ENCODE assay signal across 10 cellular contexts in the genomic region with DNA sequence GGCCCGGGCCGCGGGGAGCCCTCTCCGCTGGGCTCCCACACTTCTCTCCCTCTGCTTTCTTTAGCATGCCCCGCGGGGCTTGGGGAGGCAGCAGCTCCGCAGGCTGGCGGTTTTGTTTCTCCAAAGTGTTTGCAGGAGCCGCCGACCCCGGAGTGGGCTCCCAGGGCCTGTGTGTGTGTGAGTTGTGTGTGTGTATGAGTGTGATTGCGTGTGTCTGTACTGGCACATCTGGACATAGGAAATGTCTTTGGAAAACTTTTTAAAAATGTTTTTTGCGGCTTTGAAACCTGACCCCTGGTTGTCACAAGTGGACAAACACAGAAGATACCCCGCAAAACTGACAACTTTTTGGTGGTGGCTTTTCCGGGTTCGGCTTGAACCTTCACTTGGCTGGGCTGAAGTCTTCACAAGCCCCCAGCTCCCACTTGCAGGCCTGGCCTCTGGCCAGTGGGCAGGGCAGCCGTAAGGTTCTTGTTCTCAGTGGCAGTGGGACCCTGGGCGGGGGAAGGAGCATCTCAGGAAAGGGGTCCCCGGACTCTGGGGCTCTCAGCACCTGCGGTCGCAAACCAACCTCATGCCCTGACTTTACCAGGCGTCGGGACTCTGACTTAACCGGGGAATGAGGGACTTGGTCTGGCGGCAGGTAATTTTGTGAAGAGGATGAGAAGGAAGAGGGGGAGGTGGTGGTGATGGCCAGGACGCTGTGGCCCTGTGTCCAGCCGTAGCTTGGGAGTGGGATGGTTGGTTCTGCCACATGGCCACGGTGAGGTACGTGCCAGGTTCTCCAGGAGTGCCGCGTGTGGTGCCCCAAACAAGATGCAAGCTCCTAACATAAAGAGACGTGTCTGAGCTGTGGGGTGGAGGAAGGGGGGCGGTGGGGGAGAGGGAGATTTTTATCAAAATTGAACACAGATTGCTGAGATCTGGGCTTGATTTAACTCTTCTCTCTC. TPM values are rescaled to one million over a fixed set of nuclear protein-coding genes. Genes with fewer than 3 reads are reported as not detected.
A peak's percentile ranks its signal among the peaks of the same experiment; 100 is the strongest.
DNase-seq lines count a peak whose midpoint lies in the region; ATAC-seq, FAIRE-seq and TF ChIP-seq lines count a peak whose summit lies in the region.
"Had no signal": no experiment of that assay in that cellular context is flagged by ENCODE, and none has a peak within 500 bp of the region (broad histone marks: within the 10 kb centered on the region; RNA-seq: fewer than 3 reads in every experiment).

No MANE protein-coding gene starts in this region.

- H3K27me3 ChIP-seq in PC-3 (ENCODE audit: low read length) (peaks cover 48% of the 10 kb centered on the region), neuron (ENCODE audit: insufficient read depth, low read length) (peaks cover 48% of the 10 kb centered on the region)

- CTCF ChIA-PET in A549 (lab: Yijun Ruan, JAX) (interaction anchor here (0.7 to 1.2 kb wide), 3 partner anchors 11 to 430 kb away, joined by 3 read pairs; no protein-coding TSS in a partner anchor), PC-3 (lab: Charles Lee) (no interaction called here)

- no peaks in the 10 kb centered on the region for H3K4me1 ChIP-seq in A549
- no peaks in the 10 kb centered on the region for H3K4me1 ChIP-seq in PC-3 (ENCODE audit: insufficient read depth, low read length)
- no peaks in the 10 kb centered on the region for H3K4me1 ChIP-seq in neuron (ENCODE audit: insufficient read depth, low read length)

- TF ChIP-seq EP300 in A549 (IDR thresholded peaks at IDR 0.05) = no peak

- BruUV-seq in PC-3 (replicated peaks; lab: Mats Ljungman, UMichigan) = no TSS peak

- TF ChIP-seq POLR2A in A549 (IDR thresholded peaks at IDR 0.05; ENCODE audit: low read length) = no peak

- ATAC-seq in A549 (peak in 1 of 2 experiments; percentile 43; a peak in 1 of 6 replicates), PC-3 (no peak), GM21381 (IDR thresholded peaks at IDR 0.05; ENCODE audit: unreplicated experiment) (no peak), GM18519 (IDR thresholded peaks at IDR 0.05; ENCODE audit: low FRiP score, unreplicated experiment) (no peak)
- ATAC-seq: naive thymus-derived CD4-positive, alpha-beta T cell had no signal

- no peak for FAIRE-seq in A549 (lab: Jason Lieb, UNC)

- POLR2A ChIA-PET in A549 (lab: Yijun Ruan, JAX) (no interaction called here), PC-3 (lab: Charles Lee; ENCODE audit: unreplicated experiment) (no interaction called here)

- H3K9me2 ChIP-seq in PC-3 (replicated peaks; ENCODE audit: low read length) = no peaks in the 10 kb centered on the region

- H3K27ac ChIP-seq in A549 = peak overlapping the region in 1 of 2 experiments; percentile 66; a peak in 2 of 6 replicates
- H3K27ac ChIP-seq in PC-3 (ENCODE audit: low read length) = no peak overlapping the region

- H3K9me3 ChIP-seq in A549 = no peaks in the 10 kb centered on the region
- H3K9me3 ChIP-seq in PC-3 (ENCODE audit: low read length) = no peaks in the 10 kb centered on the region
- no peaks in the 10 kb centered on the region for H3K9me3 ChIP-seq in neuron (ENCODE audit: low read length)

- H3F3A ChIP-seq in PC-3 (ENCODE audit: low read length, unreplicated experiment) = no peaks in the 10 kb centered on the region

- peak overlapping the region; percentile 41 for H3K4me3 ChIP-seq in A549
- no peak overlapping the region; the same call in 1 of the 2 replicates for H3K4me3 ChIP-seq in PC-3 (ENCODE audit: low read length)
- peak overlapping the region; percentile 63 for H3K4me3 ChIP-seq in fibroblast of pulmonary artery (replicated peaks; ENCODE audit: low read depth, low read length)
- peak overlapping the region; percentile 37 for H3K4me3 ChIP-seq in neuron (ENCODE audit: low read length)

- 37% methylated on average over 11 of the region's 33 CpGs for WGBS in A549 (ENCODE audit: missing lambda C conversion rate)

- intact Hi-C loops in PC-3 (cut with micrococcal nuclease) = no loop called here

- H3K4me2 ChIP-seq in A549 (peak overlapping the region; percentile 85), PC-3 (ENCODE audit: low read length) (peak overlapping the region; percentile 37; the same call in 1 of the 2 replicates)

- TF ChIP-seq RAD21 in A549 (conservative IDR thresholded peaks at IDR 0.05 in 1 of 2, IDR thresholded peaks at IDR 0.05 in 1 of 2) = no peak

- H3K36me3 ChIP-seq in PC-3 (ENCODE audit: low read depth, low read length) (no peaks in the 10 kb centered on the region), neuron (ENCODE audit: insufficient read depth, low read length) (no peaks in the 10 kb centered on the region)

- no peaks in the 10 kb centered on the region for H3K79me2 ChIP-seq in PC-3 (ENCODE audit: low read length)

- no peaks in the 10 kb centered on the region for H4K20me1 ChIP-seq in PC-3 (ENCODE audit: low read length)

- DNase-seq in A549 (ENCODE audit: low read depth in 1 of 2, low spot score in 1 of 2) (no peak), PC-3 (no peak), fibroblast of pulmonary artery (ENCODE audit: low read depth) (no peak), NCI-H1417 (lab: John Stamatoyannopoulos, UW) (no peak), iPS-NIHi11 (ENCODE audit: low spot score) (no peak)
- DNase-seq: CD4-positive, CD25-positive, alpha-beta regulatory T cell; naive thymus-derived CD4-positive, alpha-beta T cell had no signal

- no peak overlapping the region for H2AFZ ChIP-seq in PC-3 (ENCODE audit: low read length)
- peak overlapping the region; percentile 80 for H2AFZ ChIP-seq in neuron (ENCODE audit: low read depth, low read length)

- H3K9ac ChIP-seq in PC-3 (ENCODE audit: low read length) = no peak overlapping the region

- TF ChIP-seq CTCF in A549 (IDR thresholded peaks at IDR 0.05) (no peak), PC-3 (conservative IDR thresholded peaks at IDR 0.05; ENCODE audit: low read depth, low read length) (no peak), fibroblast of pulmonary artery (IDR thresholded peaks at IDR 0.05; ENCODE audit: low read length, missing control alignments) (no peak)

TF ChIP-seq in A549, 52 proteins besides CTCF, POLR2A, EP300 and RAD21:
- TF ChIP-seq JUNB (IDR thresholded peaks at IDR 0.05) (no peak), PHF8 (IDR thresholded peaks at IDR 0.05; ENCODE audit: borderline replicate concordance, low read depth) (no peak), JUN (IDR thresholded peaks at IDR 0.05) (no peak), SREBF2 (IDR thresholded peaks at IDR 0.05) (no peak), ZSCAN20 (CRISPR knock-in tag; IDR thresholded peaks at IDR 0.05) (no peak), CHD2 (IDR thresholded peaks at IDR 0.05; ENCODE audit: low read length, partially characterized antibody) (no peak), FOXS1 (CRISPR knock-in tag; IDR thresholded peaks at IDR 0.05) (no peak), USF2 (IDR thresholded peaks at IDR 0.05) (no peak)
- TF ChIP-seq, protein P1, sequence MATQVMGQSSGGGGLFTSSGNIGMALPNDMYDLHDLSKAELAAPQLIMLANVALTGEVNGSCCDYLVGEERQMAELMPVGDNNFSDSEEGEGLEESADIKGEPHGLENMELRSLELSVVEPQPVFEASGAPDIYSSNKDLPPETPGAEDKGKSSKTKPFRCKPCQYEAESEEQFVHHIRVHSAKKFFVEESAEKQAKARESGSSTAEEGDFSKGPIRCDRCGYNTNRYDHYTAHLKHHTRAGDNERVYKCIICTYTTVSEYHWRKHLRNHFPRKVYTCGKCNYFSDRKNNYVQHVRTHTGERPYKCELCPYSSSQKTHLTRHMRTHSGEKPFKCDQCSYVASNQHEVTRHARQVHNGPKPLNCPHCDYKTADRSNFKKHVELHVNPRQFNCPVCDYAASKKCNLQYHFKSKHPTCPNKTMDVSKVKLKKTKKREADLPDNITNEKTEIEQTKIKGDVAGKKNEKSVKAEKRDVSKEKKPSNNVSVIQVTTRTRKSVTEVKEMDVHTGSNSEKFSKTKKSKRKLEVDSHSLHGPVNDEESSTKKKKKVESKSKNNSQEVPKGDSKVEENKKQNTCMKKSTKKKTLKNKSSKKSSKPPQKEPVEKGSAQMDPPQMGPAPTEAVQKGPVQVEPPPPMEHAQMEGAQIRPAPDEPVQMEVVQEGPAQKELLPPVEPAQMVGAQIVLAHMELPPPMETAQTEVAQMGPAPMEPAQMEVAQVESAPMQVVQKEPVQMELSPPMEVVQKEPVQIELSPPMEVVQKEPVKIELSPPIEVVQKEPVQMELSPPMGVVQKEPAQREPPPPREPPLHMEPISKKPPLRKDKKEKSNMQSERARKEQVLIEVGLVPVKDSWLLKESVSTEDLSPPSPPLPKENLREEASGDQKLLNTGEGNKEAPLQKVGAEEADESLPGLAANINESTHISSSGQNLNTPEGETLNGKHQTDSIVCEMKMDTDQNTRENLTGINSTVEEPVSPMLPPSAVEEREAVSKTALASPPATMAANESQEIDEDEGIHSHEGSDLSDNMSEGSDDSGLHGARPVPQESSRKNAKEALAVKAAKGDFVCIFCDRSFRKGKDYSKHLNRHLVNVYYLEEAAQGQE (IDR thresholded peaks at IDR 0.05) = no peak

RNA-seq across cellular contexts. Expression of gene DAAM2, which starts 0.6 kb away (rescaled TPM):
- polyA plus RNA-seq in A549 (2011; rRNA removed) (not detected in 2 replicates), A549 (2017; fragmentation: RNase III; extraction: RNeasy Plus Mini Kit Qiagen cat#74134 plus additional on column Dnase treatment) (not detected in 3 replicates)
- polyA plus RNA-seq in A549 (2012; cell fraction: cytosol; rRNA removed) = not detected in 2 replicates
- 0.01 TPM in 1 of 2 replicates, not detected in the other for polyA plus RNA-seq in A549 (2012; cell fraction: nucleus; rRNA removed)
- not detected in 2 replicates for polyA minus RNA-seq in A549 (2011; rRNA and poly(A)+ RNA removed)
- total RNA-seq in PC-3 (2014; rRNA removed) = not detected in 2 replicates
- total RNA-seq: CD4-positive, CD25-positive, alpha-beta regulatory T cell; naive thymus-derived CD4-positive, alpha-beta T cell had no signal
- polyA plus RNA-seq: CD4-positive, CD25-positive, alpha-beta regulatory T cell; naive thymus-derived CD4-positive, alpha-beta T cell had no signal
